ENCODE assay signal across 8 cellular contexts in genomic region chr10:29409241-29410051, GRCh38.
DNase-seq lines count a peak whose midpoint lies in the region; ATAC-seq and TF ChIP-seq lines count a peak whose summit lies in the region.

No MANE protein-coding gene starts in this region.

- H3K27ac ChIP-seq in DND-41 (ENCODE audit: low read length) (peak overlapping the region; percentile 59), adrenal gland (peak overlapping the region; percentile 83 to 97 (median 95)), heart right ventricle (peak overlapping the region; percentile 83 to 98 (median 92)), OCI-LY7 (ENCODE audit: low read depth, low read length, poor library complexity, severe bottlenecking) (no peak overlapping the region)

- H3K27me3 ChIP-seq in DND-41 (ENCODE audit: insufficient read depth, low read length, poor library complexity) (no peaks in the 10 kb centered on the region), adrenal gland (no peaks in the 10 kb centered on the region), heart right ventricle (no peaks in the 10 kb centered on the region)

- TF ChIP-seq CTCF in DND-41 (IDR thresholded peaks at IDR 0.05; ENCODE audit: borderline replicate concordance, extremely low read depth, low read length, poor library complexity, severe bottlenecking): no peak
- no peak for TF ChIP-seq CTCF in adrenal gland (IDR thresholded peaks at IDR 0.05)
- TF ChIP-seq CTCF in heart right ventricle (IDR thresholded peaks at IDR 0.05): peak in 4 of 9 donors; percentile 6 to 36 (median 28)
- no peak for TF ChIP-seq CTCF in retinal pigment epithelial cell (conservative IDR thresholded peaks at IDR 0.05; ENCODE audit: low read depth, low read length)
- TF ChIP-seq CTCF in OCI-LY7 (conservative IDR thresholded peaks at IDR 0.05; ENCODE audit: low read length): no peak

- H3K36me3 ChIP-seq in DND-41 (ENCODE audit: insufficient read depth, low read length) (peaks cover 3% of the 10 kb centered on the region; the same call in 1 of the 2 replicates), adrenal gland (replicated peaks in 1 of 2) (no peaks in the 10 kb centered on the region), heart right ventricle (no peaks in the 10 kb centered on the region), OCI-LY7 (ENCODE audit: insufficient read depth, low read length) (no peaks in the 10 kb centered on the region)

- H3K79me2 ChIP-seq in DND-41 (ENCODE audit: insufficient read depth, low read length) (peaks cover 52% of the 10 kb centered on the region), OCI-LY7 (ENCODE audit: insufficient read depth, low read depth, low read length) (no peaks in the 10 kb centered on the region)

- no peaks in the 10 kb centered on the region for H3K9me2 ChIP-seq in OCI-LY7 (ENCODE audit: insufficient read depth, low read length)

- H3K4me1 ChIP-seq in DND-41 (ENCODE audit: insufficient read depth, low read length): peaks cover 37% of the 10 kb centered on the region
- H3K4me1 ChIP-seq in adrenal gland (replicated peaks in 1 of 2): peaks cover 33 to 41% of the 10 kb centered on the region in 2 donors
- peaks cover 0 to 50% (median 47%) of the 10 kb centered on the region in 9 donors for H3K4me1 ChIP-seq in heart right ventricle
- H3K4me1 ChIP-seq in OCI-LY7 (ENCODE audit: insufficient read depth, low read length, poor library complexity, severe bottlenecking): no peaks in the 10 kb centered on the region

- peak overlapping the region; percentile 73 for H3K4me2 ChIP-seq in DND-41 (ENCODE audit: insufficient read depth, low read length)
- no peak overlapping the region for H3K4me2 ChIP-seq in OCI-LY7 (ENCODE audit: low read length)

- POLR2A ChIA-PET in OCI-LY7 (lab: Charles Lee): interaction anchor here (0.6 kb wide), 2 partner anchors 24 to 397 kb away, joined by 3 read pairs; no protein-coding TSS in a partner anchor

- H3K4me3 ChIP-seq in DND-41 (ENCODE audit: low read depth in 1 of 2, low read length in 2 of 2) (peak overlapping the region; percentile 44 to 83), adrenal gland (peak overlapping the region; percentile 26 to 69 (median 64)), heart right ventricle (peak overlapping the region; percentile 48 to 89 (median 76)), retinal pigment epithelial cell (ENCODE audit: low read length) (peak overlapping the region; percentile 84), OCI-LY7 (ENCODE audit: low read depth, low read length, poor library complexity, severe bottlenecking) (no peak overlapping the region)

- DNase-seq in DND-41 (peak; percentile 74), HuH-7 (ENCODE audit: low spot score) (peak; percentile 87), SHP77 (lab: John Stamatoyannopoulos, UW) (peak; percentile 55 to 80), adrenal gland (peak; percentile 78 to 86 (median 80)), heart right ventricle (peak; percentile 79 to 82), retinal pigment epithelial cell (ENCODE audit: low read depth) (no peak), OCI-LY7 (ENCODE audit: low spot score) (no peak)

- H4K20me1 ChIP-seq in DND-41 (ENCODE audit: insufficient read depth, low read length) (no peaks in the 10 kb centered on the region; the same call in 1 of the 2 replicates), OCI-LY7 (ENCODE audit: insufficient read depth, low read length) (no peaks in the 10 kb centered on the region)

- WGBS in adrenal gland, 4 donors: 2 to 15% (median 4%) methylated on average over 19 to 68 of the region's 68 CpGs
- WGBS in heart right ventricle, 2 donors: 3 to 4% methylated on average over 63 to 68 of the region's 68 CpGs

- peaks cover 21% of the 10 kb centered on the region for H3K9me3 ChIP-seq in DND-41 (ENCODE audit: insufficient read depth, low read length, severe bottlenecking)
- H3K9me3 ChIP-seq in adrenal gland (replicated peaks in 1 of 3): no peaks in the 10 kb centered on the region
- peaks cover 0 to 8% (median 0%) of the 10 kb centered on the region in 11 donors for H3K9me3 ChIP-seq in heart right ventricle
- H3K9me3 ChIP-seq in OCI-LY7 (ENCODE audit: low read length): peaks cover 13% of the 10 kb centered on the region

- intact Hi-C loops in adrenal gland (cut with DNase I): no loop called here
- intact Hi-C loops in heart right ventricle (cut with DNase I): loop anchor here in 1 of 10 donors (5.0 kb wide), 1 partner anchor 38 kb away; no protein-coding TSS in a partner anchor
- intact Hi-C loops in OCI-LY7 (cut with micrococcal nuclease; ENCODE audit: unreplicated experiment): no loop called here

- CTCF ChIA-PET in OCI-LY7 (lab: Charles Lee; ENCODE audit: unreplicated experiment): no interaction called here

- no TSS peak for BruUV-seq in OCI-LY7 (replicated peaks; lab: Mats Ljungman, UMichigan)

- H3K9ac ChIP-seq in DND-41 (ENCODE audit: low read depth, low read length): peak overlapping the region; percentile 65

- peak; percentile 78 to 86 for TF ChIP-seq POLR2A in adrenal gland (IDR thresholded peaks at IDR 0.05)

- peak; percentile 88 for ATAC-seq in DND-41 (ENCODE audit: insufficient read depth, low read depth)
- peak; percentile 69 for ATAC-seq in GM21526 (IDR thresholded peaks at IDR 0.05; ENCODE audit: low FRiP score, unreplicated experiment)
- ATAC-seq in heart right ventricle: peak; percentile 95 to 98 (median 97)

- H2AFZ ChIP-seq in DND-41 (ENCODE audit: low read depth, low read length) (peak overlapping the region; percentile 91), OCI-LY7 (ENCODE audit: low read length) (no peak overlapping the region)

Comparison
In these comparisons a context has a peak if more than half of its experiments do, and no peak if none do; other contexts are left out.
1. DNase-seq: peak in DND-41 (single experiment), HuH-7 (single experiment), SHP77 (2 of 2), adrenal gland (7 of 7) and heart right ventricle (2 of 2); none in retinal pigment epithelial cell (single experiment) and OCI-LY7 (single experiment).
2. Peak in every context shown above with its lines, with median percentiles within 50 percentile points of each other: ATAC-seq.